Comparison of ENCODE assay signal across 8 cellular contexts in genomic region chr14:102516531-102517411, GRCh38. TPM values are rescaled to one million over a fixed set of nuclear protein-coding genes. Genes with fewer than 3 reads are reported as not detected.
DNase-seq lines count a peak whose midpoint lies in the region; ATAC-seq and TF ChIP-seq lines count a peak whose summit lies in the region.

No MANE protein-coding gene starts in this region.

- TF ChIP-seq CTCF in DND-41 (IDR thresholded peaks at IDR 0.05; ENCODE audit: borderline replicate concordance, extremely low read depth, low read length, poor library complexity, severe bottlenecking): peak; percentile 90

- H2AFZ ChIP-seq in DND-41 (ENCODE audit: low read depth, low read length): peak overlapping the region; percentile 76

- no peaks in the 10 kb centered on the region for H3K36me3 ChIP-seq in DND-41 (ENCODE audit: insufficient read depth, low read length)
- H3K36me3 ChIP-seq in muscle layer of duodenum (ENCODE audit: control insufficient read depth in 1 of 2, insufficient read depth in 2 of 2, low read length in 2 of 2): no peaks in the 10 kb centered on the region

- H3K4me1 Mint-ChIP-seq in activated CD8-positive, alpha-beta memory T cell treated with anti-CD3 and anti-CD28 coated beads, Interleukin-2, amount 10 ng/mL, durations not matched to agents 7 days and 5 days: peaks cover 6% of the 10 kb centered on the region
- H3K4me1 Mint-ChIP-seq in stimulated activated naive CD8-positive, alpha-beta T cell treated with anti-CD3 and anti-CD28 coated beads, Interleukin-15, amount 100 ng/mL, for 72 hours: peaks cover 12% of the 10 kb centered on the region

- H3K4me3 ChIP-seq in DND-41 (ENCODE audit: low read depth in 1 of 2, low read length in 2 of 2) (peak overlapping the region in 1 of 2 experiments; percentile 58; a peak in 2 of 4 replicates), muscle layer of duodenum (ENCODE audit: low read depth in 1 of 2, low read length in 2 of 2) (peak overlapping the region; percentile 57 to 77)

- H3K36me3 Mint-ChIP-seq in activated CD8-positive, alpha-beta memory T cell treated with anti-CD3 and anti-CD28 coated beads, Interleukin-2, amount 10 ng/mL, durations not matched to agents 7 days and 5 days: no peaks in the 10 kb centered on the region

- peak overlapping the region; percentile 61 for H3K9ac ChIP-seq in DND-41 (ENCODE audit: low read depth, low read length)

- H3K27ac Mint-ChIP-seq in activated CD8-positive, alpha-beta memory T cell treated with anti-CD3 and anti-CD28 coated beads, Interleukin-2, amount 10 ng/mL, durations not matched to agents 7 days and 5 days: peak overlapping the region; percentile 28
- H3K27ac Mint-ChIP-seq in stimulated activated naive CD8-positive, alpha-beta T cell treated with anti-CD3 and anti-CD28 coated beads, Interleukin-15, amount 100 ng/mL, for 72 hours: peak overlapping the region in 1 of 2 donors; percentile 87

- H3K79me2 ChIP-seq in DND-41 (ENCODE audit: insufficient read depth, low read length): no peaks in the 10 kb centered on the region

- peak overlapping the region; percentile 81 for H3K4me2 ChIP-seq in DND-41 (ENCODE audit: insufficient read depth, low read length)

- H3K27me3 ChIP-seq in DND-41 (ENCODE audit: insufficient read depth, low read length, poor library complexity) (peaks cover 3% of the 10 kb centered on the region), muscle layer of duodenum (ENCODE audit: low read depth, low read length) (no peaks in the 10 kb centered on the region)

- peak; percentile 64 for DNase-seq in DND-41
- peak; percentile 45 for DNase-seq in NCI-H2171 (lab: John Stamatoyannopoulos, UW)
- DNase-seq in activated CD8-positive, alpha-beta memory T cell treated with anti-CD3 and anti-CD28 coated beads, Interleukin-2, amount 10 ng/mL, durations not matched to agents 7 days and 5 days: peak; percentile 67
- DNase-seq in epidermal melanocyte (ENCODE audit: insufficient read length, low spot score): peak; percentile 70
- DNase-seq in stimulated activated naive CD8-positive, alpha-beta T cell treated with anti-CD3 and anti-CD28 coated beads, Interleukin-15, amount 100 ng/mL, for 72 hours: peak; percentile 56 to 79
- no peak for DNase-seq in occipital lobe (lab: John Stamatoyannopoulos, UW)

- H3K27ac ChIP-seq in DND-41 (ENCODE audit: low read length) (no peak overlapping the region), muscle layer of duodenum (ENCODE audit: low read length) (no peak overlapping the region)

- H3K9me3 ChIP-seq in DND-41 (ENCODE audit: insufficient read depth, low read length, severe bottlenecking): no peaks in the 10 kb centered on the region
- H3K9me3 ChIP-seq in muscle layer of duodenum (ENCODE audit: control insufficient read depth in 1 of 2, low read length in 2 of 2): no peaks in the 10 kb centered on the region

- H3K9me3 Mint-ChIP-seq in activated CD8-positive, alpha-beta memory T cell treated with anti-CD3 and anti-CD28 coated beads, Interleukin-2, amount 10 ng/mL, durations not matched to agents 7 days and 5 days (ENCODE audit: low read depth): no peaks in the 10 kb centered on the region
- H3K9me3 Mint-ChIP-seq in stimulated activated naive CD8-positive, alpha-beta T cell treated with anti-CD3 and anti-CD28 coated beads, Interleukin-15, amount 100 ng/mL, for 72 hours: no peaks in the 10 kb centered on the region

- CTCF ChIA-PET in activated CD8-positive, alpha-beta memory T cell treated with anti-CD3 and anti-CD28 coated beads, Interleukin-2, amount 10 ng/mL, durations not matched to agents 7 days and 5 days (lab: Charles Lee): interaction anchor here (1.0 to 3.8 kb wide), 11 partner anchors 8 to 200 kb away, joined by 3 to 60 read pairs (median 6); partner anchors contain the start of genes CINP and TECPR2

- peak; percentile 87 for ATAC-seq in DND-41 (ENCODE audit: insufficient read depth, low read depth)
- ATAC-seq in GM21619 (IDR thresholded peaks at IDR 0.05; ENCODE audit: unreplicated experiment): peak; percentile 66
- peak; percentile 85 for ATAC-seq in activated CD8-positive, alpha-beta memory T cell treated with anti-CD3 and anti-CD28 coated beads, Interleukin-2, amount 10 ng/mL, durations not matched to agents 7 days and 5 days
- ATAC-seq in stimulated activated naive CD8-positive, alpha-beta T cell treated with anti-CD3 and anti-CD28 coated beads, Interleukin-15, amount 100 ng/mL, for 72 hours: peak; percentile 78

- peak overlapping the region; percentile 73 for H3K4me3 Mint-ChIP-seq in activated CD8-positive, alpha-beta memory T cell treated with anti-CD3 and anti-CD28 coated beads, Interleukin-2, amount 10 ng/mL, durations not matched to agents 7 days and 5 days
- H3K4me3 Mint-ChIP-seq in stimulated activated naive CD8-positive, alpha-beta T cell treated with anti-CD3 and anti-CD28 coated beads, Interleukin-15, amount 100 ng/mL, for 72 hours: peak overlapping the region; percentile 83 to 90

- H3K4me1 ChIP-seq in DND-41 (ENCODE audit: insufficient read depth, low read length): peaks cover 13% of the 10 kb centered on the region
- H3K4me1 ChIP-seq in muscle layer of duodenum (ENCODE audit: control insufficient read depth in 1 of 2, insufficient read depth in 2 of 2, low read length in 2 of 2): peaks cover 0 to 5% of the 10 kb centered on the region in 2 donors

- H3K27me3 Mint-ChIP-seq in activated CD8-positive, alpha-beta memory T cell treated with anti-CD3 and anti-CD28 coated beads, Interleukin-2, amount 10 ng/mL, durations not matched to agents 7 days and 5 days: peaks cover 16% of the 10 kb centered on the region
- H3K27me3 Mint-ChIP-seq in stimulated activated naive CD8-positive, alpha-beta T cell treated with anti-CD3 and anti-CD28 coated beads, Interleukin-15, amount 100 ng/mL, for 72 hours: peaks cover 28% of the 10 kb centered on the region

- H4K20me1 ChIP-seq in DND-41 (ENCODE audit: insufficient read depth, low read length): no peaks in the 10 kb centered on the region

RNA-seq across cellular contexts. Expression of gene ANKRD9, which starts 7.2 kb away (rescaled TPM):
- 10 to 100 TPM; 11.2 to 12.6 TPM for total RNA-seq in activated CD8-positive, alpha-beta memory T cell treated with anti-CD3 and anti-CD28 coated beads, Interleukin-2, amount 10 ng/mL, durations not matched to agents 7 days and 5 days
- total RNA-seq in occipital lobe: 5.9 TPM
